ENCODE assay signal across 9 cellular contexts in the genomic region with DNA sequence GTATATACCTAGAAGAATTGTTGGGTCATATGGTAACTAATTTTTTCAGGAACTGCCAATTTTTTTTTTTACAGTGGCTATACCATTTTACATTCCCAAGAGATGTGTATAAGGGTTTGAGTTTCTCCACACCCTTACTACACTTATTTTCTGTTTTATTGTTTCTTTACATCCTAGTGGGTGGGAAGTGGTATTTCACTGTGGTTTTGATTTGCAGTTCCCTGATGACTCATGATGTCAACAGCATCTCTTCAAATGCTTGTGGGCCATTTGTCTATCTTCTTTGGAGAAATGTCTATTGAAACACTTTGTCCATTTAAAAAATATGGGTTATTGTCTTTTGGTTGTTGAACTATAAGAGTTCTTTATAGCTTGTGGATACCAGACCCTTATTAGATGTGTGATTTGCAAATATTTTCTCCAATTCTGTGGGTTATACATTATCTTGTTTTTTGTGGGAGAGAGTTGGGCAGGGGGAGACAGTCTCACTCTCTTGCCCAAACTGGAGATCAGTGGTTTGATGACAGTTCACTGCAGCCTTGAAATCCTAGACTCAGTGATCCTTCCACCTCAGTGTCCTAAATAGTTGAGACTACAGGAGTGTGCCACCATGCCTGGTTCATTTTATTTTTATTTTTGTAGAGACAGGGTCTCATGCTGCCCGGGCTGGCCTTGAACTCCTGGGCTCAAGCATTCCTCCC. TPM values are rescaled to one million over a fixed set of nuclear protein-coding genes. Genes with fewer than 3 reads are reported as not detected.
A peak's percentile ranks its signal among the peaks of the same experiment; 100 is the strongest.
DNase-seq lines count a peak whose midpoint lies in the region; ATAC-seq, FAIRE-seq and TF ChIP-seq lines count a peak whose summit lies in the region.
"Had no signal": no experiment of that assay in that cellular context is flagged by ENCODE, and none has a peak within 500 bp of the region (broad histone marks: within the 10 kb centered on the region; RNA-seq: fewer than 3 reads in every experiment).

No MANE protein-coding gene starts in this region.

- TF ChIP-seq POLR2A in endothelial cell of umbilical vein (IDR thresholded peaks at IDR 0.05; ENCODE audit: low read depth, low read length) = no peak

- no peaks in the 10 kb centered on the region for H3K9me3 ChIP-seq in SJSA1 (replicated peaks)
- no peaks in the 10 kb centered on the region for H3K9me3 ChIP-seq in endothelial cell of umbilical vein (replicated peaks; ENCODE audit: control insufficient read depth, insufficient read depth, low read length)

- peaks cover 29% of the 10 kb centered on the region for H3K36me3 Mint-ChIP-seq in activated T-cell treated with anti-CD3 and anti-CD28 coated beads, Interleukin-2, amount 50 U/mL, for 4 hours (ENCODE audit: insufficient read depth)

- no peaks in the 10 kb centered on the region for H3K79me2 ChIP-seq in endothelial cell of umbilical vein (ENCODE audit: control insufficient read depth, insufficient read depth, low read length)

- peaks cover 18% of the 10 kb centered on the region for H3K4me1 Mint-ChIP-seq in activated T-cell treated with anti-CD3 and anti-CD28 coated beads, Interleukin-2, amount 50 U/mL, for 4 hours (ENCODE audit: low read depth)

- no peak overlapping the region for H3K4me3 Mint-ChIP-seq in activated T-cell treated with anti-CD3 and anti-CD28 coated beads, Interleukin-2, amount 50 U/mL, for 4 hours

- H3K9me1 ChIP-seq in endothelial cell of umbilical vein (replicated peaks; ENCODE audit: control insufficient read depth, extremely low read depth, insufficient read depth, low read length) = no peaks in the 10 kb centered on the region

- H3K4me1 ChIP-seq in SJSA1 (replicated peaks) (peaks cover 9% of the 10 kb centered on the region), endothelial cell of umbilical vein (ENCODE audit: control insufficient read depth, extremely low read depth, insufficient read depth, low read length) (peaks cover 3% of the 10 kb centered on the region)

- H3K27me3 Mint-ChIP-seq in activated T-cell treated with anti-CD3 and anti-CD28 coated beads, Interleukin-2, amount 50 U/mL, for 4 hours (ENCODE audit: low read depth) = no peaks in the 10 kb centered on the region

- POLR2A ChIA-PET in endothelial cell of umbilical vein (lab: Charles Lee) = no interaction called here

- no peak overlapping the region for H3K4me2 ChIP-seq in endothelial cell of umbilical vein (ENCODE audit: insufficient read depth, low read length)

- no TSS peak for BruUV-seq in endothelial cell of umbilical vein (replicated peaks; lab: Mats Ljungman, UMichigan)

- no peaks in the 10 kb centered on the region for H3K9me3 Mint-ChIP-seq in activated T-cell treated with anti-CD3 and anti-CD28 coated beads, Interleukin-2, amount 50 U/mL, for 4 hours

- FAIRE-seq in endothelial cell of umbilical vein (lab: Jason Lieb, UNC) = no peak

- peak overlapping the region; percentile 29; the same call in 1 of the 2 replicates for H3K27ac ChIP-seq in SJSA1
- no peak overlapping the region for H3K27ac ChIP-seq in endothelial cell of umbilical vein (ENCODE audit: insufficient read depth, low read depth, low read length)
- H3K27ac ChIP-seq: coronary artery had no signal

- H3K4me3 ChIP-seq in SJSA1 = no peak overlapping the region
- no peak overlapping the region for H3K4me3 ChIP-seq in endothelial cell of umbilical vein (replicated peaks in 1 of 3; ENCODE audit: insufficient read depth in 1 of 3, low read depth in 1 of 3, low read length in 3 of 3)
- H3K4me3 ChIP-seq: coronary artery had no signal

- no peak overlapping the region for H3K9ac ChIP-seq in endothelial cell of umbilical vein (replicated peaks; ENCODE audit: extremely low read depth, insufficient read depth, low read length)

- no peak for TF ChIP-seq CTCF in endothelial cell of umbilical vein (IDR thresholded peaks at IDR 0.05; ENCODE audit: extremely low read depth in 1 of 2, insufficient read depth in 1 of 2, low read depth in 1 of 2, low read length in 2 of 2)

- CTCF ChIA-PET in endothelial cell of umbilical vein (lab: Charles Lee) = no interaction called here

- no peak for DNase-seq in activated T-cell treated with anti-CD3 and anti-CD28 coated beads, Interleukin-2, amount 50 U/mL, for 4 hours
- no peak for DNase-seq in activated T-cell treated with anti-CD3 and anti-CD28 coated beads, Interleukin-2, amount 50 U/mL, for 1 hour
- DNase-seq in SJSA1 (ENCODE audit: low read depth in 1 of 2, low spot score in 2 of 2) (peak in 1 of 2 experiments; percentile 69), endothelial cell of umbilical vein (ENCODE audit: low read depth, low spot score) (no peak), hippocampal formation (lab: John Stamatoyannopoulos, UW) (no peak), NCI-H1417 treated with DMSO at 0.1 percent for 48 hours (lab: John Stamatoyannopoulos, UW) (no peak)
- DNase-seq in stimulated activated naive CD8-positive, alpha-beta T cell treated with anti-CD3 and anti-CD28 coated beads, Interleukin-15, Interleukin-2, amounts not matched to agents 100 U/mL and 50 U/mL, for 24 hours = no peak

- dilution Hi-C loops in endothelial cell of umbilical vein (cut with MboI; ENCODE audit: extremely low pct_ligation_motif_present, low sequenced_read_pairs) = no loop called here

- intact Hi-C loops in endothelial cell of umbilical vein (cut with micrococcal nuclease) = no loop called here

- H3K36me3 ChIP-seq in SJSA1 (peaks cover 45% of the 10 kb centered on the region), endothelial cell of umbilical vein (ENCODE audit: control insufficient read depth in 2 of 2, extremely low read depth in 1 of 2, insufficient read depth in 2 of 2, low read length in 2 of 2) (peaks cover 4 to 16% of the 10 kb centered on the region in 2 experiments)

- H4K20me1 ChIP-seq in endothelial cell of umbilical vein (replicated peaks; ENCODE audit: control insufficient read depth, extremely low read depth, insufficient read depth, low read length) = no peaks in the 10 kb centered on the region

- H3K27me3 ChIP-seq in SJSA1 (replicated peaks) = no peaks in the 10 kb centered on the region
- H3K27me3 ChIP-seq in endothelial cell of umbilical vein (ENCODE audit: control insufficient read depth in 2 of 2, insufficient read depth in 2 of 2, low read length in 2 of 2) = no peaks in the 10 kb centered on the region

- ATAC-seq in activated T-cell treated with anti-CD3 and anti-CD28 coated beads, Interleukin-2, amount 50 U/mL, for 4 hours = peak; percentile 90 to 97
- ATAC-seq in stimulated activated naive CD8-positive, alpha-beta T cell treated with anti-CD3 and anti-CD28 coated beads, Interleukin-15, Interleukin-2, amounts not matched to agents 100 U/mL and 50 U/mL, for 24 hours = peak; percentile 72
- no peak for ATAC-seq in GM18907 (IDR thresholded peaks at IDR 0.05; ENCODE audit: unreplicated experiment)

- H2AFZ ChIP-seq in endothelial cell of umbilical vein (ENCODE audit: low read depth, low read length) = no peak overlapping the region

TF ChIP-seq in endothelial cell of umbilical vein, 7 proteins besides CTCF, POLR2A, EP300 and RAD21:
- peak; percentile 55 for TF ChIP-seq FOS (IDR thresholded peaks at IDR 0.05; ENCODE audit: borderline replicate concordance, insufficient read depth, low read length)
- TF ChIP-seq GATA2 (IDR thresholded peaks at IDR 0.05; ENCODE audit: insufficient read depth, insufficient read length, low read depth, low read length) = no peak

RNA-seq across cellular contexts. Expression of gene PISD, which starts 30.3 kb away (rescaled TPM):
- total RNA-seq in activated T-cell treated with anti-CD3 and anti-CD28 coated beads, Interleukin-2, amount 50 U/mL, for 4 hours = 100 to 1,000 TPM in 1 of 3 donors, 10 to 100 TPM in 2; 80.0 to 101 (median 81.2) TPM
- total RNA-seq in SJSA1 (2014; rRNA removed; shearing (Covaris generic)) = 22.4 and 33.1 TPM in 2 replicates
- 53.2 and 58.0 TPM in 2 replicates for total RNA-seq in endothelial cell of umbilical vein
- polyA plus RNA-seq in endothelial cell of umbilical vein = 48.5 and 53.4 TPM in 2 replicates
- polyA plus RNA-seq in endothelial cell of umbilical vein (2011; cell fraction: cytosol; rRNA removed) = 39.8 and 39.9 TPM in 2 replicates
- 116 and 131 TPM in 2 replicates for polyA plus RNA-seq in endothelial cell of umbilical vein (2011; cell fraction: nucleus; rRNA removed)
- 36.2 and 37.9 TPM in 2 replicates for polyA plus RNA-seq in endothelial cell of umbilical vein (2012)
- polyA minus RNA-seq in endothelial cell of umbilical vein = 37.0 and 44.8 TPM in 2 replicates
- 8.7 TPM for polyA minus RNA-seq in endothelial cell of umbilical vein (2011; cell fraction: cytosol; rRNA and poly(A)+ RNA removed)
- 33.4 and 38.7 TPM in 2 replicates for polyA minus RNA-seq in endothelial cell of umbilical vein (2011; cell fraction: nucleus; rRNA and poly(A)+ RNA removed)

RNA-seq across cellular contexts. Expression of gene PRR14L, which starts 57.6 kb away (rescaled TPM):
- total RNA-seq in activated T-cell treated with anti-CD3 and anti-CD28 coated beads, Interleukin-2, amount 50 U/mL, for 4 hours = 10 to 100 TPM; 39.5 to 46.5 (median 42.1) TPM
- total RNA-seq in SJSA1 (2014; rRNA removed; shearing (Covaris generic)) = 14.2 and 20.8 TPM in 2 replicates
- 47.5 and 53.8 TPM in 2 replicates for total RNA-seq in endothelial cell of umbilical vein
- polyA plus RNA-seq in endothelial cell of umbilical vein = 10.9 and 13.1 TPM in 2 replicates
- polyA plus RNA-seq in endothelial cell of umbilical vein (2011; cell fraction: cytosol; rRNA removed) = 9.1 and 9.7 TPM in 2 replicates
- polyA plus RNA-seq in endothelial cell of umbilical vein (2011; cell fraction: nucleus; rRNA removed) = 18.1 and 18.7 TPM in 2 replicates
- polyA plus RNA-seq in endothelial cell of umbilical vein (2012) = 13.0 and 17.0 TPM in 2 replicates
- polyA minus RNA-seq in endothelial cell of umbilical vein = 85.0 and 90.6 TPM in 2 replicates
- polyA minus RNA-seq in endothelial cell of umbilical vein (2011; cell fraction: cytosol; rRNA and poly(A)+ RNA removed) = 20.3 TPM
- polyA minus RNA-seq in endothelial cell of umbilical vein (2011; cell fraction: nucleus; rRNA and poly(A)+ RNA removed) = 41.2 and 52.7 TPM in 2 replicates
